ENCODE assay signal across 15 cellular contexts in the genomic region with DNA sequence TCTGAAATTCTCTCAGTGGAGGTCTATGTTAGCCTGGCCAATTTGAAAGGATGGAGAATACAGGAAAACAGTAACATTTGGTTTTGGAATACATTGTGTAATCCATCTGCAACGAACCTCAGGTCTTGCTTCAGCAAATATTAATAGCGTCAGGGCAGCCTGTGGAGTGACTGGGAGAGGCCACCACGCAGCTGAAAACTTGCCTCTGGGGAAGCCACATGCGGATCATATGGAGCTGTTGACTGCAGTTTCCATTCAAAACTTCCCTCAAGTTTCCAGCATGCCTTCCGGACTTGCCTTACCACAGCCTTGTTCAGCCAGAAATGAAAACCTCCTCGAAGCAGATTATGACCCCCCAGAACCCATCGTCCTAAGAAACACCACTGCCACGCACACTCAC. TPM values are rescaled to one million over a fixed set of nuclear protein-coding genes. Genes with fewer than 3 reads are reported as not detected.
A peak's percentile ranks its signal among the peaks of the same experiment; 100 is the strongest.
DNase-seq lines count a peak whose midpoint lies in the region; ATAC-seq, FAIRE-seq and TF ChIP-seq lines count a peak whose summit lies in the region.
"Had no signal": no experiment of that assay in that cellular context is flagged by ENCODE, and none has a peak within 500 bp of the region (broad histone marks: within the 10 kb centered on the region; RNA-seq: fewer than 3 reads in every experiment).

No MANE protein-coding gene starts in this region.

- 77% methylated on average over 8 of the region's 8 CpGs for WGBS in esophagus muscularis mucosa

- H4K20me1 ChIP-seq in BLaER1 treated with 17β-estradiol and CSF1 and Interleukin-3, amounts not matched to agents 10 nM and 100 nM: peaks cover 0 to 90% (median 55%) of the 10 kb centered on the region in 11 experiments; a peak in 16 of 22 replicates

- H3K4me2 ChIP-seq in BLaER1 treated with 17β-estradiol and CSF1 and Interleukin-3, amounts not matched to agents 10 nM and 100 nM: peak overlapping the region; percentile 68 to 84 (median 71)

- no peaks in the 10 kb centered on the region for H3K9me3 ChIP-seq in BLaER1 treated with 17β-estradiol and CSF1 and Interleukin-3, amounts not matched to agents 10 nM and 100 nM (replicated peaks in 1 of 11)
- H3K9me3 ChIP-seq in esophagus muscularis mucosa: no peaks in the 10 kb centered on the region
- no peaks in the 10 kb centered on the region for H3K9me3 ChIP-seq in neutrophil
- H3K9me3 ChIP-seq: colonic mucosa, psoas muscle had no signal

- intact Hi-C loops in esophagus muscularis mucosa (cut with DNase I): no loop called here

- no peak overlapping the region for H3K4me3 ChIP-seq in BLaER1 treated with 17β-estradiol and CSF1 and Interleukin-3, amounts not matched to agents 10 nM and 100 nM
- H3K4me3 ChIP-seq in NB4 (ENCODE audit: low read depth, low read length): no peak overlapping the region
- H3K4me3 ChIP-seq in esophagus muscularis mucosa: no peak overlapping the region
- peak overlapping the region; percentile 1 to 23 for H3K4me3 ChIP-seq in neutrophil (ENCODE audit: low read depth in 1 of 2, low read length in 1 of 2)
- H3K4me3 ChIP-seq: colonic mucosa, psoas muscle had no signal

- H3K36me3 ChIP-seq in BLaER1 treated with 17β-estradiol and CSF1 and Interleukin-3, amounts not matched to agents 10 nM and 100 nM: peaks cover 0 to 77% (median 48%) of the 10 kb centered on the region in 11 experiments; a peak in 17 of 22 replicates
- H3K36me3 ChIP-seq in esophagus muscularis mucosa (no peaks in the 10 kb centered on the region), neutrophil (no peaks in the 10 kb centered on the region)
- H3K36me3 ChIP-seq: colonic mucosa had no signal

- TF ChIP-seq POLR2A in NB4 (IDR thresholded peaks at IDR 0.05; ENCODE audit: extremely low read depth, insufficient read length): no peak
- TF ChIP-seq POLR2A in esophagus muscularis mucosa (IDR thresholded peaks at IDR 0.05; ENCODE audit: low read depth): no peak
- no peak for TF ChIP-seq POLR2A in erythroblast (IDR thresholded peaks at IDR 0.05; ENCODE audit: low read length)

- no peak for FAIRE-seq in GM19239 (lab: Jason Lieb, UNC)

- DNase-seq in NB4 (ENCODE audit: low read depth) (peak; percentile 32), esophagus muscularis mucosa (ENCODE audit: extremely low spot score) (peak; percentile 68), COR-L47 (lab: John Stamatoyannopoulos, UW) (no peak), GM19239 (ENCODE audit: insufficient read length, low spot score) (no peak), erythroblast (lab: John Stamatoyannopoulos, UW) (no peak)
- DNase-seq: activated effector memory CD4-positive, alpha-beta T cell treated with anti-CD3 and anti-CD28 coated beads, Interleukin-2, amount 50 U/mL, for 16 hours; AML-193; aorta; colonic mucosa; left colon; NCI-H446; psoas muscle had no signal

- H3K9ac ChIP-seq in BLaER1 treated with 17β-estradiol and CSF1 and Interleukin-3, amounts not matched to agents 10 nM and 100 nM: peak overlapping the region in 6 of 11 experiments; percentile 6 to 40 (median 15); a peak in 4 of 22 replicates

- no peak for ATAC-seq in GM18867 (IDR thresholded peaks at IDR 0.05; ENCODE audit: unreplicated experiment)
- ATAC-seq: left colon, psoas muscle had no signal

- TF ChIP-seq EP300 in esophagus muscularis mucosa (IDR thresholded peaks at IDR 0.05): no peak

- peaks cover 60 to 98% (median 84%) of the 10 kb centered on the region in 10 experiments for H3K4me1 ChIP-seq in BLaER1 treated with 17β-estradiol and CSF1 and Interleukin-3, amounts not matched to agents 10 nM and 100 nM
- peaks cover 16 to 28% (median 18%) of the 10 kb centered on the region in 4 donors for H3K4me1 ChIP-seq in esophagus muscularis mucosa
- peaks cover 84 to 85% of the 10 kb centered on the region in 2 experiments for H3K4me1 ChIP-seq in neutrophil (ENCODE audit: control insufficient read depth in 1 of 2, insufficient read depth in 1 of 2, low read depth in 1 of 2, low read length in 1 of 2)
- H3K4me1 ChIP-seq: psoas muscle had no signal

- H3K27me3 ChIP-seq in BLaER1 treated with 17β-estradiol and CSF1 and Interleukin-3, amounts not matched to agents 10 nM and 100 nM: no peaks in the 10 kb centered on the region
- H3K27me3 ChIP-seq in esophagus muscularis mucosa (peaks cover 0 to 12% (median 0%) of the 10 kb centered on the region in 4 donors), neutrophil (no peaks in the 10 kb centered on the region)
- H3K27me3 ChIP-seq: colonic mucosa had no signal

- no peak for TF ChIP-seq CTCF in NB4 (IDR thresholded peaks at IDR 0.05; ENCODE audit: low read depth, low read length)
- no peak for TF ChIP-seq CTCF in esophagus muscularis mucosa (IDR thresholded peaks at IDR 0.05)
- no peak for TF ChIP-seq CTCF in neutrophil (IDR thresholded peaks at IDR 0.05)

- H3K27ac ChIP-seq in BLaER1 treated with 17β-estradiol and CSF1 and Interleukin-3, amounts not matched to agents 10 nM and 100 nM: peak overlapping the region in 8 of 11 experiments; percentile 43 to 66 (median 58); a peak in 16 of 22 replicates
- no peak overlapping the region for H3K27ac ChIP-seq in esophagus muscularis mucosa (replicated peaks in 1 of 4)
- peak overlapping the region; percentile 73 for H3K27ac ChIP-seq in neutrophil
- H3K27ac ChIP-seq: colonic mucosa, psoas muscle had no signal

RNA-seq across cellular contexts. Expression of gene BCL11A, which starts 25.7 kb away (rescaled TPM):
- 10 to 100 TPM in 1 of 4 donors, 1 to 10 TPM in 3; 3.5 to 11.3 (median 4.7) TPM for total RNA-seq in esophagus muscularis mucosa

Comparison
In these comparisons a context has a peak if more than half of its experiments do, and no peak if none do; other contexts are left out.
1. H3K27ac ChIP-seq: peak in BLaER1 treated with 17β-estradiol and CSF1 and Interleukin-3, amounts not matched to agents 10 nM and 100 nM (8 of 11) and neutrophil (single experiment); none in esophagus muscularis mucosa (0 of 4).
2. H3K4me3 ChIP-seq: peak in neutrophil (2 of 2); none in BLaER1 treated with 17β-estradiol and CSF1 and Interleukin-3, amounts not matched to agents 10 nM and 100 nM (0 of 10), NB4 (single experiment) and esophagus muscularis mucosa (0 of 4).
3. DNase-seq: peak in NB4 (single experiment) and esophagus muscularis mucosa (single experiment); none in COR-L47 (single experiment), GM19239 (single experiment) and erythroblast (0 of 2).